1 cellular context compared by ENCODE assay signal in the genomic region with DNA sequence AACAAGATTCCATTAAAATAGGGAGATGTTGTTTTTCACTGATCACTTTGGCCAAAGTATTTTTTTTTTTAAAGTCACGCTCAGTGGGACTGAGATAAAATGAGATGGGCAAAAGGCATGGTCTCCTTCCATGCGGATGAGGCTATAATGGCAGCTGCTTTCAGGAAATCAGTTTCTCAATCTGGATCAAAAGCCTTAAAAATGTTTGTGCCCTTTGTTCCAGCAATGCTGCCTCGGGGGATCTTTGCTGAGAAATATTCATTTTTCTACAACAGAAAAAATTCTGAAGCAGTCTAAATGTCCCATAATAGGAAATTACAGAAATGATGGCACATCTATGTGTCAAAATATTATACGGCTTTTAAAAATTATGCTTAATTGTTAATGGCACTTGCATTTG.
TF ChIP-seq lines count a peak whose summit lies in the region.

No MANE protein-coding gene starts in this region.

TF ChIP-seq in A549, 52 proteins besides CTCF, POLR2A, EP300 and RAD21 (continued from another document):
- TF ChIP-seq CBX2 (IDR thresholded peaks at IDR 0.05; ENCODE audit: borderline replicate concordance, low read depth) (no peak), RFX5 (IDR thresholded peaks at IDR 0.05) (no peak), TP53 (CRISPR knock-in tag; IDR thresholded peaks at IDR 0.05) (no peak), JUNB (IDR thresholded peaks at IDR 0.05) (no peak)
- TF ChIP-seq, protein P1, sequence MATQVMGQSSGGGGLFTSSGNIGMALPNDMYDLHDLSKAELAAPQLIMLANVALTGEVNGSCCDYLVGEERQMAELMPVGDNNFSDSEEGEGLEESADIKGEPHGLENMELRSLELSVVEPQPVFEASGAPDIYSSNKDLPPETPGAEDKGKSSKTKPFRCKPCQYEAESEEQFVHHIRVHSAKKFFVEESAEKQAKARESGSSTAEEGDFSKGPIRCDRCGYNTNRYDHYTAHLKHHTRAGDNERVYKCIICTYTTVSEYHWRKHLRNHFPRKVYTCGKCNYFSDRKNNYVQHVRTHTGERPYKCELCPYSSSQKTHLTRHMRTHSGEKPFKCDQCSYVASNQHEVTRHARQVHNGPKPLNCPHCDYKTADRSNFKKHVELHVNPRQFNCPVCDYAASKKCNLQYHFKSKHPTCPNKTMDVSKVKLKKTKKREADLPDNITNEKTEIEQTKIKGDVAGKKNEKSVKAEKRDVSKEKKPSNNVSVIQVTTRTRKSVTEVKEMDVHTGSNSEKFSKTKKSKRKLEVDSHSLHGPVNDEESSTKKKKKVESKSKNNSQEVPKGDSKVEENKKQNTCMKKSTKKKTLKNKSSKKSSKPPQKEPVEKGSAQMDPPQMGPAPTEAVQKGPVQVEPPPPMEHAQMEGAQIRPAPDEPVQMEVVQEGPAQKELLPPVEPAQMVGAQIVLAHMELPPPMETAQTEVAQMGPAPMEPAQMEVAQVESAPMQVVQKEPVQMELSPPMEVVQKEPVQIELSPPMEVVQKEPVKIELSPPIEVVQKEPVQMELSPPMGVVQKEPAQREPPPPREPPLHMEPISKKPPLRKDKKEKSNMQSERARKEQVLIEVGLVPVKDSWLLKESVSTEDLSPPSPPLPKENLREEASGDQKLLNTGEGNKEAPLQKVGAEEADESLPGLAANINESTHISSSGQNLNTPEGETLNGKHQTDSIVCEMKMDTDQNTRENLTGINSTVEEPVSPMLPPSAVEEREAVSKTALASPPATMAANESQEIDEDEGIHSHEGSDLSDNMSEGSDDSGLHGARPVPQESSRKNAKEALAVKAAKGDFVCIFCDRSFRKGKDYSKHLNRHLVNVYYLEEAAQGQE (IDR thresholded peaks at IDR 0.05): no peak
